Comparison of ENCODE assay signal across 8 cellular contexts in genomic region chr1:231528175-231529029, GRCh38. TPM values are rescaled to one million over a fixed set of nuclear protein-coding genes. Genes with fewer than 3 reads are reported as not detected.
DNase-seq lines count a peak whose midpoint lies in the region; TF ChIP-seq lines count a peak whose summit lies in the region.

Gene TSNAX (plus strand): TSS chr1:231528669. CDS start chr1:231528811, 142 bp downstream.

- peak within 1 kb of the TSS; percentile 90 for H2AFZ ChIP-seq in MM.1S (ENCODE audit: low read length)

- peaks cover 18% of the 10 kb centered on the region; the same call in 1 of the 2 replicates for H3K4me1 ChIP-seq in ES-I3 (ENCODE audit: insufficient read depth, low read length)
- H3K4me1 ChIP-seq in HAP-1 = peaks cover 10% of the 10 kb centered on the region
- peaks cover 23% of the 10 kb centered on the region for H3K4me1 ChIP-seq in MM.1S (ENCODE audit: low read length)
- peaks cover 5% of the 10 kb centered on the region; the same call in 1 of the 2 replicates for H3K4me1 ChIP-seq in SJCRH30
- H3K4me1 ChIP-seq in stomach smooth muscle (ENCODE audit: control insufficient read depth, insufficient read depth, low read length) = peaks cover 9% of the 10 kb centered on the region

- no peaks in the 10 kb centered on the region for H3K9me2 ChIP-seq in MM.1S (replicated peaks; ENCODE audit: insufficient read depth, low read length)

- peak within 1 kb of the TSS; percentile 87 for H3K9ac ChIP-seq in ES-I3 (ENCODE audit: low read depth, low read length)
- peak within 1 kb of the TSS; percentile 84 for H3K9ac ChIP-seq in MM.1S (ENCODE audit: low read length)
- peak within 1 kb of the TSS; percentile 82 to 95 for H3K9ac ChIP-seq in stomach smooth muscle (ENCODE audit: low read length in 2 of 2)

- no peaks in the 10 kb centered on the region for H3K9me3 Mint-ChIP-seq in neural crest cell

- peak within 1 kb of the TSS; percentile 78 for H3K27ac ChIP-seq in MM.1S (ENCODE audit: low read length)
- peak within 1 kb of the TSS; percentile 99 for H3K27ac ChIP-seq in SJCRH30
- peak within 1 kb of the TSS; percentile 91 for H3K27ac ChIP-seq in stomach smooth muscle (ENCODE audit: low read length)

- peak; percentile 87 to 93 for DNase-seq in HAP-1 (ENCODE audit: low spot score in 2 of 2)
- peak; percentile 97 for DNase-seq in MM.1S
- DNase-seq in SJCRH30 = peak; percentile 93 to 96
- DNase-seq in activated gamma-delta T cell treated with anti-CD3 and anti-CD28 coated beads, Interleukin-2, amount 50 U/mL, for 16 hours (ENCODE audit: low read depth) = peak; percentile 80
- DNase-seq in foreskin fibroblast = peak; percentile 91 to 97
- DNase-seq in neural crest cell (ENCODE audit: low read depth, low spot score) = peak; percentile 87

- H3K27me3 ChIP-seq in HAP-1 (ENCODE audit: low read depth) (no peaks in the 10 kb centered on the region), MM.1S (replicated peaks; ENCODE audit: insufficient read depth, low read length) (no peaks in the 10 kb centered on the region), SJCRH30 (no peaks in the 10 kb centered on the region), stomach smooth muscle (ENCODE audit: control insufficient read depth in 1 of 2, insufficient read depth in 2 of 2, low read length in 2 of 2) (no peaks in the 10 kb centered on the region)

- peak within 1 kb of the TSS; percentile 81 for H3K4me3 ChIP-seq in HAP-1
- peak within 1 kb of the TSS; percentile 72 for H3K4me3 ChIP-seq in MM.1S (ENCODE audit: low read length)
- H3K4me3 ChIP-seq in SJCRH30 = peak within 1 kb of the TSS; percentile 68
- H3K4me3 ChIP-seq in foreskin fibroblast (ENCODE audit: low read depth in 1 of 2, low read length in 2 of 2) = peak within 1 kb of the TSS; percentile 89 to 99
- H3K4me3 ChIP-seq in stomach smooth muscle (ENCODE audit: low read length in 2 of 2) = peak within 1 kb of the TSS; percentile 67 to 98

- H3K4me1 Mint-ChIP-seq in neural crest cell = peaks cover 35% of the 10 kb centered on the region

- in situ Hi-C loops in HAP-1 (cut with MboI; ENCODE audit: low sequenced_read_pairs) = no loop called here

- peaks cover 31% of the 10 kb centered on the region for H3K79me2 ChIP-seq in MM.1S (ENCODE audit: low read length)

- peak within 1 kb of the TSS; percentile 99 for H3K4me3 Mint-ChIP-seq in neural crest cell

- TF ChIP-seq CTCF in MM.1S (IDR thresholded peaks at IDR 0.05; ENCODE audit: low read length) = no peak
- TF ChIP-seq CTCF in foreskin fibroblast (IDR thresholded peaks at IDR 0.05; ENCODE audit: low read depth, low read length) = no peak
- no peak for TF ChIP-seq CTCF in neural crest cell (conservative IDR thresholded peaks at IDR 0.05)

- H3K4me2 ChIP-seq in MM.1S (ENCODE audit: low read depth, low read length) = peak within 1 kb of the TSS; percentile 91

- H3K36me3 Mint-ChIP-seq in neural crest cell (ENCODE audit: low read depth) = peaks cover 6% of the 10 kb centered on the region

- peak within 1 kb of the TSS; percentile 100 for H3K27ac Mint-ChIP-seq in neural crest cell (ENCODE audit: unreplicated experiment)

- peaks cover 9% of the 10 kb centered on the region; the same call in 1 of the 2 replicates for H3F3A ChIP-seq in MM.1S (ENCODE audit: insufficient read depth, low read length)

- H3K36me3 ChIP-seq in ES-I3 (ENCODE audit: insufficient read depth, low read length) (0 out of 2 replicates have a peak, but pooled peaks cover 5% of the 10 kb centered on the region), HAP-1 (replicated peaks) (0 out of 2 replicates have a peak, but pooled peaks cover 6% of the 10 kb centered on the region), MM.1S (replicated peaks; ENCODE audit: insufficient read depth, low read length) (0 out of 2 replicates have a peak, but pooled peaks cover 4% of the 10 kb centered on the region), SJCRH30 (no peaks in the 10 kb centered on the region; the same call in 1 of the 2 replicates), stomach smooth muscle (ENCODE audit: control insufficient read depth in 2 of 2, insufficient read depth in 2 of 2, low read length in 2 of 2) (peaks cover 3 to 4% of the 10 kb centered on the region in 2 donors)

- H3K9me3 ChIP-seq in ES-I3 (ENCODE audit: control insufficient read depth, insufficient read depth, low read length) (no peaks in the 10 kb centered on the region), HAP-1 (0 out of 2 replicates have a peak, but pooled peaks cover 3% of the 10 kb centered on the region), MM.1S (replicated peaks; ENCODE audit: insufficient read depth, low read length) (no peaks in the 10 kb centered on the region), SJCRH30 (replicated peaks) (no peaks in the 10 kb centered on the region), stomach smooth muscle (ENCODE audit: control insufficient read depth in 2 of 2, low read length in 2 of 2) (no peaks in the 10 kb centered on the region)

- no peaks in the 10 kb centered on the region for H4K20me1 ChIP-seq in MM.1S (ENCODE audit: insufficient read depth, low read length)

- H3K27me3 Mint-ChIP-seq in neural crest cell (ENCODE audit: low read depth) = no peaks in the 10 kb centered on the region

RNA-seq across cellular contexts. Expression of gene TSNAX, which starts in this region (rescaled TPM):
- total RNA-seq in SJCRH30 (2014; rRNA removed; shearing (Covaris generic)) = 43.7 and 46.1 TPM in 2 replicates
- total RNA-seq in neural crest cell = 39.2 and 41.1 TPM in 2 replicates

Comparison
In these comparisons a context has a peak if more than half of its experiments do, and no peak if none do; other contexts are left out.
1. Peak in every context shown above with its lines: DNase-seq, H3K4me3 ChIP-seq and H3K27ac ChIP-seq.